29 cellular contexts compared by ENCODE assay signal in genomic region chr1:47912756-47913155, GRCh38.
"Had no signal": no experiment of that assay in that cellular context is flagged by ENCODE, and none has a peak within 500 bp of the region (broad histone marks: within the 10 kb centered on the region; RNA-seq: fewer than 3 reads in every experiment).

No MANE protein-coding gene starts in this region.

- H3K4me3 Mint-ChIP-seq: naive thymus-derived CD8-positive, alpha-beta T cell; nephron; stimulated activated memory B cell treated with anti-CD40 and anti-IgM and Interleukin-4, amounts not matched to agents 10 μg/mL and 1 μg/mL and 100 μg/mL, for 72 hours; stimulated activated naive CD8-positive, alpha-beta T cell treated with anti-CD3 and anti-CD28 coated beads, Interleukin-15, amount 100 ng/mL, for 72 hours had no signal

- H3K4me2 ChIP-seq: hepatocyte had no signal

- H3K4me1 Mint-ChIP-seq: stimulated activated memory B cell treated with anti-CD40 and anti-IgM and Interleukin-4, amounts not matched to agents 10 μg/mL and 1 μg/mL and 100 μg/mL, for 72 hours; stimulated activated naive CD8-positive, alpha-beta T cell treated with anti-CD3 and anti-CD28 coated beads, Interleukin-15, amount 100 ng/mL, for 72 hours had no signal

- H3K4me1 ChIP-seq: lower lobe of right lung, parathyroid adenoma, sigmoid colon, spleen, testis, thyroid gland, transverse colon had no signal

- H3K9ac ChIP-seq: parathyroid adenoma had no signal

- H3K79me2 ChIP-seq: hepatocyte, parathyroid adenoma had no signal

- DNase-seq: heart right ventricle; kidney glomerular epithelial cell; left cardiac atrium; left ventricle myocardium superior; lower lobe of right lung; mammary epithelial cell; mesenchymal stem cell; naive thymus-derived CD8-positive, alpha-beta T cell; occipital lobe; sigmoid colon; spleen; stimulated activated CD4-positive, alpha-beta T cell treated with anti-CD3 and anti-CD28 coated beads, Interleukin-4, amount 100 ng/mL, for 4 hours; stimulated activated CD8-positive, alpha-beta memory T cell treated with anti-CD3 and anti-CD28 coated beads, Interleukin-4, amount 100 ng/mL, for 48 hours; stimulated activated naive CD4-positive, alpha-beta T cell treated with Interleukin-2 at 50 U/mL for 16 hours; stimulated activated naive CD8-positive, alpha-beta T cell treated with anti-CD3 and anti-CD28 coated beads, Interleukin-15, amount 100 ng/mL, for 72 hours; substantia nigra; testis; thyroid gland; transverse colon; upper lobe of left lung had no signal

- FAIRE-seq: keratinocyte, small intestine had no signal

- H3K27me3 ChIP-seq: hepatocyte, neutrophil, right atrium auricular region, sigmoid colon, testis, thyroid gland, transverse colon, upper lobe of left lung, vagina had no signal

- H3K9me3 ChIP-seq: heart right ventricle, lower lobe of right lung, neutrophil, right atrium auricular region, sigmoid colon, spleen, testis, thyroid gland, transverse colon, upper lobe of left lung, vagina had no signal

- ATAC-seq: heart right ventricle; left cardiac atrium; left ventricle myocardium superior; lower lobe of right lung; naive thymus-derived CD8-positive, alpha-beta T cell; stimulated activated memory B cell treated with anti-CD40 and anti-IgM and Interleukin-4, amounts not matched to agents 10 μg/mL and 1 μg/mL and 100 μg/mL, for 72 hours; stimulated activated naive CD8-positive, alpha-beta T cell treated with anti-CD3 and anti-CD28 coated beads, Interleukin-15, amount 100 ng/mL, for 72 hours had no signal

- H3K36me3 Mint-ChIP-seq: naive thymus-derived CD8-positive, alpha-beta T cell; stimulated activated memory B cell treated with anti-CD40 and anti-IgM and Interleukin-4, amounts not matched to agents 10 μg/mL and 1 μg/mL and 100 μg/mL, for 72 hours had no signal

- H2AFZ ChIP-seq: hepatocyte, parathyroid adenoma had no signal

- H3K4me3 ChIP-seq: heart right ventricle, hepatocyte, lower lobe of right lung, right atrium auricular region, sigmoid colon, spleen, testis, thyroid gland, transverse colon, upper lobe of left lung, vagina had no signal

- H3K27ac Mint-ChIP-seq: naive thymus-derived CD8-positive, alpha-beta T cell; stimulated activated memory B cell treated with anti-CD40 and anti-IgM and Interleukin-4, amounts not matched to agents 10 μg/mL and 1 μg/mL and 100 μg/mL, for 72 hours; stimulated activated naive CD8-positive, alpha-beta T cell treated with anti-CD3 and anti-CD28 coated beads, Interleukin-15, amount 100 ng/mL, for 72 hours had no signal

- H3K27ac ChIP-seq: heart right ventricle, hepatocyte, lower lobe of right lung, neutrophil, parathyroid adenoma, right atrium auricular region, sigmoid colon, spleen, testis, thyroid gland, transverse colon, upper lobe of left lung, vagina had no signal

- H3K36me3 ChIP-seq: heart right ventricle, lower lobe of right lung, neutrophil, right atrium auricular region, sigmoid colon, spleen, thyroid gland, transverse colon, upper lobe of left lung, vagina had no signal

- H3K9me3 Mint-ChIP-seq: naive thymus-derived CD8-positive, alpha-beta T cell; nephron; stimulated activated naive CD8-positive, alpha-beta T cell treated with anti-CD3 and anti-CD28 coated beads, Interleukin-15, amount 100 ng/mL, for 72 hours had no signal
